In genomic region chr2:27198627-27199026, GRCh38 we compare ENCODE assay signal across 27 cellular contexts. TPM values are rescaled to one million over a fixed set of nuclear protein-coding genes. Genes with fewer than 3 reads are reported as not detected.
DNase-seq lines count a peak whose midpoint lies in the region; TF ChIP-seq lines count a peak whose summit lies in the region.
"Had no signal": no experiment of that assay in that cellular context is flagged by ENCODE, and none has a peak within 500 bp of the region (broad histone marks: within the 10 kb centered on the region; RNA-seq: fewer than 3 reads in every experiment).

No MANE protein-coding gene starts in this region.

- TF ChIP-seq POLR2A in testis (IDR thresholded peaks at IDR 0.05) = no peak

- no peak overlapping the region for H3K4me3 ChIP-seq in HEK293 (ENCODE audit: low read depth, low read length)
- no peak overlapping the region for H3K4me3 ChIP-seq in testis
- no peak overlapping the region for H3K4me3 ChIP-seq in left ventricle myocardium inferior
- H3K4me3 ChIP-seq: cardiac muscle cell, coronary artery, lower lobe of right lung, pancreas, right atrium auricular region had no signal

- CTCF ChIA-PET in HEK293 (lab: Yijun Ruan, JAX) = interaction anchor here (0.7 to 0.8 kb wide), 3 partner anchors 64 to 99 kb away, joined by 3 to 7 read pairs (median 4); partner anchors contain the start of gene PREB

- intact Hi-C loops in testis (cut with DNase I; ENCODE audit: low total_unique reads) = no loop called here
- intact Hi-C loops in left ventricle myocardium inferior (cut with micrococcal nuclease) = no loop called here

- H3K36me3 ChIP-seq in HEK293 (ENCODE audit: control insufficient read depth in 2 of 2, insufficient read depth in 1 of 2, low read length in 2 of 2) (peaks cover 0 to 37% of the 10 kb centered on the region in 2 experiments; a peak in 2 of 3 replicates), testis (ENCODE audit: low read depth, missing control alignments) (no peaks in the 10 kb centered on the region), left ventricle myocardium inferior (peaks cover 36% of the 10 kb centered on the region)
- H3K36me3 ChIP-seq: pancreas had no signal

- TF ChIP-seq CTCF in HEK293 (tag by site-specific recombination; IDR thresholded peaks at IDR 0.05) (no peak), testis (IDR thresholded peaks at IDR 0.05) (no peak), left ventricle myocardium inferior (IDR thresholded peaks at IDR 0.05; ENCODE audit: borderline replicate concordance) (no peak)

- POLR2A ChIA-PET in HEK293 (lab: Yijun Ruan, JAX) = interaction anchor here (0.6 kb wide), 1 partner anchor 111 kb away, joined by 6 read pairs; no protein-coding TSS in a partner anchor

- H3K4me1 ChIP-seq in HEK293 (ENCODE audit: control insufficient read depth, insufficient read depth, low read length) = peaks cover 3% of the 10 kb centered on the region; the same call in 1 of the 2 replicates
- H3K4me1 ChIP-seq in testis = peaks cover 5% of the 10 kb centered on the region
- no peaks in the 10 kb centered on the region for H3K4me1 ChIP-seq in left ventricle myocardium inferior
- H3K4me1 ChIP-seq: lower lobe of right lung, right atrium auricular region had no signal

- WGBS in testis, 2 donors = 58 to 60% methylated on average over 2 of the region's 2 CpGs

- H3K27ac ChIP-seq in HEK293 (ENCODE audit: extremely low read depth, low read depth, low read length) (no peak overlapping the region), testis (peak overlapping the region; percentile 75 to 87), left ventricle myocardium inferior (replicated peaks) (no peak overlapping the region)
- H3K27ac ChIP-seq: cardiac muscle cell, coronary artery, lower lobe of right lung, pancreas, right atrium auricular region had no signal

- peak; percentile 60 for DNase-seq in islet precursor cell
- DNase-seq in testis = no peak
- no peak for DNase-seq in left ventricle myocardium inferior
- DNase-seq in AG20443 (ENCODE audit: low spot score) = no peak
- DNase-seq: activated CD8-positive, alpha-beta T cell treated with anti-CD3 and anti-CD28 coated beads for 36 hours; activated naive CD8-positive, alpha-beta T cell treated with anti-CD3 and anti-CD28 coated beads for 36 hours; aorta; effector memory CD4-positive, alpha-beta T cell; erythroblast; HFFc6; lower lobe of right lung; NCI-H1417 treated with DMSO at 0.1 percent for 48 hours; NCI-H446 treated with DMSO at 0.1 percent for 48 hours; NCI-H82; pancreas; stimulated activated CD4-positive, alpha-beta T cell treated with anti-CD3 and anti-CD28 coated beads, Interleukin-2, amount 100 ng/mL, for 48 hours had no signal

- H3K9me3 ChIP-seq in HEK293 (ENCODE audit: control insufficient read depth, insufficient read depth, low read depth, low read length) (no peaks in the 10 kb centered on the region), testis (no peaks in the 10 kb centered on the region), left ventricle myocardium inferior (replicated peaks) (no peaks in the 10 kb centered on the region)
- H3K9me3 ChIP-seq: lower lobe of right lung, pancreas, right atrium auricular region had no signal

- H3K27me3 ChIP-seq in testis (no peaks in the 10 kb centered on the region), left ventricle myocardium inferior (ENCODE audit: low read depth) (no peaks in the 10 kb centered on the region)
- H3K27me3 ChIP-seq: cardiac muscle cell, pancreas, right atrium auricular region had no signal

TF ChIP-seq in HEK293, 187 proteins besides CTCF, POLR2A, EP300 and RAD21:
- TF ChIP-seq SCRT2 (tag by site-specific recombination; IDR thresholded peaks at IDR 0.05) = peak; percentile 78
- no peak for TF ChIP-seq ZNF311 (tag by site-specific recombination; IDR thresholded peaks at IDR 0.05; ENCODE audit: borderline replicate concordance)
- no peak for TF ChIP-seq ZNF366 (tag by site-specific recombination; conservative IDR thresholded peaks at IDR 0.05)
- TF ChIP-seq ZNF785 (tag by site-specific recombination; IDR thresholded peaks at IDR 0.05) = no peak
- TF ChIP-seq ZNF776 (tag by site-specific recombination; IDR thresholded peaks at IDR 0.05; ENCODE audit: borderline replicate concordance) = no peak
- TF ChIP-seq ZNF16 (tag by site-specific recombination; IDR thresholded peaks at IDR 0.05; ENCODE audit: low read depth) = no peak
- no peak for TF ChIP-seq PBX3 (CRISPR knock-in tag; IDR thresholded peaks at IDR 0.05)

RNA-seq across cellular contexts. Expression of gene ATRAID, which starts 13.2 kb away (rescaled TPM):
- total RNA-seq in testis (100 to 1,000 TPM; 263 to 295 TPM), left ventricle myocardium inferior (121 TPM)
- 323 TPM for polyA plus RNA-seq in testis (ENCODE audit: insufficient read depth, low read depth, low replicate concordance)

RNA-seq across cellular contexts. Expression of gene SLC5A6, which starts 13.4 kb away (rescaled TPM):
- total RNA-seq in testis (10 to 100 TPM; 83.4 to 84.0 TPM), left ventricle myocardium inferior (12.0 TPM)
- 83.9 TPM for polyA plus RNA-seq in testis (ENCODE audit: insufficient read depth, low read depth, low replicate concordance)

RNA-seq across cellular contexts. Expression of gene CAD, which starts 18.5 kb away (rescaled TPM):
- 10 to 100 TPM; 62.5 to 66.9 TPM for total RNA-seq in testis
- 40.0 TPM for polyA plus RNA-seq in testis (ENCODE audit: insufficient read depth, low read depth, low replicate concordance)
- 7.7 TPM for total RNA-seq in left ventricle myocardium inferior

RNA-seq across cellular contexts. Expression of gene TCF23, which starts 49.8 kb away (rescaled TPM):
- total RNA-seq in testis (1 to 10 TPM; 5.5 to 6.7 TPM), left ventricle myocardium inferior (0.08 TPM)
- 6.6 TPM for polyA plus RNA-seq in testis (ENCODE audit: insufficient read depth, low read depth, low replicate concordance)
- total RNA-seq: activated CD8-positive, alpha-beta T cell treated with anti-CD3 and anti-CD28 coated beads for 36 hours; activated naive CD8-positive, alpha-beta T cell treated with anti-CD3 and anti-CD28 coated beads for 36 hours; cardiac muscle cell; fibroblast of villous mesenchyme; HFFc6; kidney epithelial cell; mononuclear cell; right atrium auricular region; T-helper 2 cell treated with Interferon-gamma antibody and Interleukin-4, amounts not matched to agents 100 ng/mL and 5 ng/mL, for 36 hours had no signal
- polyA plus RNA-seq: aorta, cardiac muscle cell, neural cell, pancreas had no signal

RNA-seq across cellular contexts. Expression of gene PRR30, which starts 59.4 kb away (rescaled TPM):
- total RNA-seq in testis (10 to 100 TPM; 12.8 to 55.4 TPM), left ventricle myocardium inferior (not detected)
- 153 TPM for polyA plus RNA-seq in testis (ENCODE audit: insufficient read depth, low read depth, low replicate concordance)
- total RNA-seq: activated CD8-positive, alpha-beta T cell treated with anti-CD3 and anti-CD28 coated beads for 36 hours; activated naive CD8-positive, alpha-beta T cell treated with anti-CD3 and anti-CD28 coated beads for 36 hours; aorta; cardiac muscle cell; fibroblast of villous mesenchyme; HFFc6; kidney epithelial cell; lower lobe of right lung; mononuclear cell; pancreas; right atrium auricular region; subcutaneous adipose tissue; T-helper 2 cell treated with Interferon-gamma antibody and Interleukin-4, amounts not matched to agents 100 ng/mL and 5 ng/mL, for 36 hours; ureter had no signal
- polyA plus RNA-seq: aorta, cardiac muscle cell, neural cell, pancreas had no signal

Comparison
In these comparisons a context has a peak if more than half of its experiments do, and no peak if none do; other contexts are left out.
1. H3K27ac ChIP-seq: peak in testis (2 of 2); none in HEK293 (single experiment) and left ventricle myocardium inferior (single experiment).